ENCODE assay signal across 18 cellular contexts in the genomic region with DNA sequence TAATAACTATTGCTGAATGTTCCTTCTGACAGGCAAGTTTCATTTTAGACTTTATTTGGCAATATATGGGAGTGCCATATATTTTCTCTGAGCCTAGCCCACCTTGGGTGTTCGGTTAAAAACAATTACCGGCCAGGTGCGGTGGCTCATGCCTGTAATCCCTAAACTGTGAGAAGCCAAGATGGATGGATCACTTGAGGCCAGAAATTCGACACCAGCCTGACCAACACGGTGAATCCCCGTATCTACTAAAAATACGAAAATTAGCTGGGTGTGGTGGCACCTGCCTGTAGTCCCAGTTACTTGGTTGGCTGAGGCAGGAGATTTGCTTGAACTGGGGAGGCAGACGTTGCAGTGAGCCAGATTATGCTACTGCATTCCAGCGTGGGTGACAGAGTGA. TPM values are rescaled to one million over a fixed set of nuclear protein-coding genes. Genes with fewer than 3 reads are reported as not detected.
A peak's percentile ranks its signal among the peaks of the same experiment; 100 is the strongest.
DNase-seq lines count a peak whose midpoint lies in the region; ATAC-seq, FAIRE-seq and TF ChIP-seq lines count a peak whose summit lies in the region.
"Had no signal": no experiment of that assay in that cellular context is flagged by ENCODE, and none has a peak within 500 bp of the region (broad histone marks: within the 10 kb centered on the region; RNA-seq: fewer than 3 reads in every experiment).

No MANE protein-coding gene starts in this region.

- H3K14ac ChIP-seq in H9 (ENCODE audit: insufficient read depth, low read length) = no peak overlapping the region
- H3K14ac ChIP-seq in H1 (ENCODE audit: insufficient read length) = no peak overlapping the region

- H2BK12ac ChIP-seq in H9 (ENCODE audit: insufficient read length, low read depth, low read length) (no peak overlapping the region), H1 (ENCODE audit: low read depth, low read length) (no peak overlapping the region; the same call in 1 of the 2 replicates)

- H2BK15ac ChIP-seq in H9 (ENCODE audit: low read depth, low read length) = no peak overlapping the region
- no peak overlapping the region for H2BK15ac ChIP-seq in H1 (ENCODE audit: low read length)

- no peak for ATAC-seq in upper lobe of right lung

- BruUV-seq in Calu3 (replicated peaks; lab: Mats Ljungman, UMichigan) = no TSS peak

- H3K9me3 ChIP-seq in H9 (ENCODE audit: control insufficient read depth, low read depth, low read length) = no peaks in the 10 kb centered on the region
- H3K9me3 ChIP-seq in H1 (ENCODE audit: insufficient read depth in 2 of 2, low read depth in 1 of 2, low read length in 1 of 2) = peaks cover 8 to 15% of the 10 kb centered on the region in 2 experiments; a peak in 3 of 4 replicates
- H3K9me3 ChIP-seq in upper lobe of right lung = no peaks in the 10 kb centered on the region
- H3K9me3 ChIP-seq: BLaER1 treated with 17β-estradiol and CSF1 and Interleukin-3, amounts not matched to agents 10 nM and 100 nM; HAP-1 had no signal

- CTCF ChIA-PET in H1 (lab: Charles Lee; ENCODE audit: partially characterized antibody) = interaction anchor here (0.6 to 1.2 kb wide), 4 partner anchors 9 to 968 kb away, joined by 3 to 5 read pairs (median 4); no protein-coding TSS in a partner anchor
- CTCF ChIA-PET in Calu3 (lab: Charles Lee) = no interaction called here

- H3K27ac Mint-ChIP-seq in H9 (no peak overlapping the region), Calu3 (ENCODE audit: unreplicated experiment) (no peak overlapping the region)
- H3K27ac Mint-ChIP-seq: CD4-positive, CD25-positive, alpha-beta regulatory T cell had no signal

- no peak for TF ChIP-seq RAD21 in H1 (IDR thresholded peaks at IDR 0.05 in 1 of 2, conservative IDR thresholded peaks at IDR 0.05 in 1 of 2; ENCODE audit: low read depth in 2 of 2, low read length in 2 of 2)

- H3K4me3 Mint-ChIP-seq in H9 (no peak overlapping the region), Calu3 (ENCODE audit: low read depth, unreplicated experiment) (no peak overlapping the region)
- H3K4me3 Mint-ChIP-seq: CD4-positive, CD25-positive, alpha-beta regulatory T cell had no signal

- H3K18ac ChIP-seq in H9 (ENCODE audit: insufficient read length, low read depth, low read length) (no peak overlapping the region), H1 (ENCODE audit: extremely low read depth, low read length) (no peak overlapping the region)

- TF ChIP-seq CTCF in H9 (conservative IDR thresholded peaks at IDR 0.05) (no peak), H1 (IDR thresholded peaks at IDR 0.05; ENCODE audit: control extremely low read depth in 1 of 3, insufficient read depth in 1 of 3, low read depth in 1 of 3, low read length in 3 of 3) (no peak), Calu3 (IDR thresholded peaks at IDR 0.05; ENCODE audit: unreplicated experiment) (no peak), upper lobe of right lung (IDR thresholded peaks at IDR 0.05) (no peak)

- H3K4me3 ChIP-seq in H1 (ENCODE audit: extremely low read depth in 1 of 4, insufficient read depth in 2 of 4, low read depth in 3 of 4, low read length in 4 of 4) = no peak overlapping the region
- H3K4me3 ChIP-seq in upper lobe of right lung = no peak overlapping the region
- H3K4me3 ChIP-seq: BLaER1 treated with 17β-estradiol and CSF1 and Interleukin-3, amounts not matched to agents 10 nM and 100 nM; GM23248; HAP-1 had no signal

- H3K79me2 ChIP-seq in H9 (ENCODE audit: insufficient read depth, low read length) (no peaks in the 10 kb centered on the region), H1 (ENCODE audit: control insufficient read depth in 1 of 2, insufficient read depth in 2 of 2, low read length in 2 of 2) (no peaks in the 10 kb centered on the region)

- peaks cover 36% of the 10 kb centered on the region for H3K27me3 Mint-ChIP-seq in H9 (ENCODE audit: low read depth)
- peaks cover 22% of the 10 kb centered on the region for H3K27me3 Mint-ChIP-seq in Calu3 (ENCODE audit: unreplicated experiment)

- H4K91ac ChIP-seq in H9 (ENCODE audit: insufficient read length, low read depth, low read length) (no peak overlapping the region), H1 (replicated peaks; ENCODE audit: insufficient read length, low read length) (no peak overlapping the region)

- H3K4ac ChIP-seq in H9 (ENCODE audit: low read depth, low read length) (no peak overlapping the region), H1 (replicated peaks; ENCODE audit: insufficient read length, low read depth, low read length) (no peak overlapping the region)

- H2AK5ac ChIP-seq in H9 (ENCODE audit: insufficient read length, low read length) (no peak overlapping the region), H1 (ENCODE audit: low read depth, low read length) (no peak overlapping the region)

- no peak for TF ChIP-seq POLR2A in H1 (IDR thresholded peaks at IDR 0.05; ENCODE audit: control extremely low read depth in 1 of 2, low read depth in 2 of 2, low read length in 2 of 2)

- H3T11ph ChIP-seq in H9 (ENCODE audit: low read length) = no peak overlapping the region

- no peaks in the 10 kb centered on the region for H4K20me1 ChIP-seq in H9 (ENCODE audit: control insufficient read depth, insufficient read depth, insufficient read length)
- H4K20me1 ChIP-seq in H1 (replicated peaks in 1 of 2; ENCODE audit: control insufficient read depth in 1 of 2, insufficient read depth in 2 of 2, low read length in 2 of 2) = no peaks in the 10 kb centered on the region
- H4K20me1 ChIP-seq: BLaER1 treated with 17β-estradiol and CSF1 and Interleukin-3, amounts not matched to agents 10 nM and 100 nM had no signal

- H3K23me2 ChIP-seq in H9 (ENCODE audit: insufficient read length, low read depth, low read length, poor library complexity, severe bottlenecking) = no peaks in the 10 kb centered on the region
- no peaks in the 10 kb centered on the region for H3K23me2 ChIP-seq in H1 (ENCODE audit: low read depth, low read length)

- no peak for TF ChIP-seq EP300 in H1 (IDR thresholded peaks at IDR 0.05; ENCODE audit: borderline replicate concordance in 1 of 2, low read depth in 2 of 2, low read length in 2 of 2)

- H4K5ac ChIP-seq in H9 (ENCODE audit: insufficient read length, low read depth, low read length) (no peak overlapping the region), H1 (ENCODE audit: insufficient read length, low read depth, low read length) (no peak overlapping the region)

- H3K9me3 Mint-ChIP-seq in H9 (no peaks in the 10 kb centered on the region), Calu3 (ENCODE audit: low read depth, unreplicated experiment) (no peaks in the 10 kb centered on the region)

- H3K36me3 ChIP-seq in H1 (ENCODE audit: control insufficient read depth in 2 of 4, insufficient read depth in 4 of 4, low read length in 3 of 4) (no peaks in the 10 kb centered on the region), upper lobe of right lung (no peaks in the 10 kb centered on the region)
- H3K36me3 ChIP-seq: BLaER1 treated with 17β-estradiol and CSF1 and Interleukin-3, amounts not matched to agents 10 nM and 100 nM; HAP-1 had no signal

- H3K4me1 ChIP-seq in H9 (ENCODE audit: insufficient read depth, low read length) (no peaks in the 10 kb centered on the region), H1 (replicated peaks in 1 of 4; ENCODE audit: control insufficient read depth in 3 of 4, insufficient read depth in 4 of 4, low read length in 3 of 4) (peaks cover 0 to 4% (median 0%) of the 10 kb centered on the region in 4 experiments; a peak in 1 of 7 replicates), upper lobe of right lung (no peaks in the 10 kb centered on the region)
- H3K4me1 ChIP-seq: HAP-1 had no signal

- H2BK20ac ChIP-seq in H9 (ENCODE audit: low read depth, low read length, poor library complexity, severe bottlenecking) (no peak overlapping the region), H1 (ENCODE audit: low read length) (no peak overlapping the region)

- H4K8ac ChIP-seq in H9 (replicated peaks; ENCODE audit: insufficient read length, low read depth, low read length) = no peak overlapping the region
- H4K8ac ChIP-seq in H1 (ENCODE audit: extremely low read depth, insufficient read depth, low read length) = no peak overlapping the region; the same call in 1 of the 2 replicates

- H3K4me1 Mint-ChIP-seq in H9 (peaks cover 4% of the 10 kb centered on the region in 2 experiments; a peak in 2 of 4 replicates), Calu3 (ENCODE audit: low read depth, unreplicated experiment) (no peaks in the 10 kb centered on the region)

- H3K56ac ChIP-seq in H9 (ENCODE audit: insufficient read length, low read depth, low read length) (no peak overlapping the region), H1 (replicated peaks; ENCODE audit: insufficient read length, low read depth, low read length) (no peak overlapping the region)

- H3K27me3 ChIP-seq in H9 (ENCODE audit: insufficient read depth, low read length) = no peaks in the 10 kb centered on the region
- no peaks in the 10 kb centered on the region for H3K27me3 ChIP-seq in H1 (replicated peaks in 1 of 4; ENCODE audit: control insufficient read depth in 3 of 4, extremely low read depth in 1 of 4, insufficient read depth in 3 of 4, low read length in 3 of 4)
- H3K27me3 ChIP-seq in upper lobe of right lung = no peaks in the 10 kb centered on the region
- H3K27me3 ChIP-seq: BLaER1 treated with 17β-estradiol and CSF1 and Interleukin-3, amounts not matched to agents 10 nM and 100 nM had no signal

- no peak overlapping the region for H3K27ac ChIP-seq in H9 (ENCODE audit: insufficient read length, low read depth, low read length)
- H3K27ac ChIP-seq in H1 (ENCODE audit: low read depth, low read length) = no peak overlapping the region
- H3K27ac ChIP-seq in upper lobe of right lung = no peak overlapping the region
- H3K27ac ChIP-seq: BLaER1 treated with 17β-estradiol and CSF1 and Interleukin-3, amounts not matched to agents 10 nM and 100 nM; GM23248 had no signal

- peak; percentile 45 for FAIRE-seq in H1 (lab: Jason Lieb, UNC)
- FAIRE-seq: D721Med had no signal

- DNase-seq in COLO668 (lab: John Stamatoyannopoulos, UW; ENCODE audit: unreplicated experiment) = peak; percentile 24
- peak; percentile 39 for DNase-seq in H9
- peak; percentile 15 for DNase-seq in NCI-H69 (lab: John Stamatoyannopoulos, UW)
- peak in 1 of 2 experiments; percentile 7 for DNase-seq in H1 (ENCODE audit: low read depth in 1 of 2, low spot score in 2 of 2)
- DNase-seq in Calu3 = no peak
- DNase-seq in COLO829 (ENCODE audit: low spot score) = no peak
- no peak for DNase-seq in upper lobe of right lung
- no peak for DNase-seq in NOMO-1 (lab: John Stamatoyannopoulos, UW; ENCODE audit: unreplicated experiment in 2 of 2)
- DNase-seq: ACHN; CD4-positive, CD25-positive, alpha-beta regulatory T cell; DMS153; DND-41; GF-D8; IMR-90 had no signal

- no CpG with 5 or more reads among the region's 9 CpGs for WGBS in H9 (ENCODE audit: extremely low coverage, insufficient read length, low lambda C conversion rate)
- 58% methylated on average over 9 of the region's 9 CpGs; no CpG with 5 or more reads in 1 of the 2 experiments for WGBS in H1 (ENCODE audit: extremely low coverage in 1 of 2, insufficient coverage in 1 of 2, insufficient read length in 1 of 2, insufficient replicate concordance in 2 of 2, low coverage in 1 of 2, low lambda C conversion rate in 2 of 2, missing lambda C conversion rate in 1 of 2), 2 experiments

- POLR2A ChIA-PET in H1 (lab: Charles Lee; ENCODE audit: partially characterized antibody) = no interaction called here

- H2AFZ ChIP-seq in H9 (ENCODE audit: low read length) = no peak overlapping the region
- H2AFZ ChIP-seq in H1 (ENCODE audit: low read length) = no peak overlapping the region
- H2AFZ ChIP-seq: GM23248 had no signal

- H3K79me1 ChIP-seq in H9 (ENCODE audit: insufficient read depth, low read depth, low read length, poor library complexity, severe bottlenecking) (no peaks in the 10 kb centered on the region), H1 (ENCODE audit: low read depth, low read length) (no peaks in the 10 kb centered on the region)

- no peak overlapping the region for H2BK5ac ChIP-seq in H9 (ENCODE audit: insufficient read length, low read length)
- H2BK5ac ChIP-seq in H1 (ENCODE audit: low read depth, low read length) = no peak overlapping the region

- H3K4me2 ChIP-seq in H9 (ENCODE audit: insufficient read depth, insufficient read length, low read length) (no peak overlapping the region), H1 (ENCODE audit: insufficient read depth in 1 of 2, low read depth in 2 of 2, low read length in 2 of 2) (no peak overlapping the region)
- H3K4me2 ChIP-seq: BLaER1 treated with 17β-estradiol and CSF1 and Interleukin-3, amounts not matched to agents 10 nM and 100 nM had no signal

- H3K23ac ChIP-seq in H9 (ENCODE audit: insufficient read length, low read depth, low read length) (no peak overlapping the region), H1 (ENCODE audit: insufficient read length) (no peak overlapping the region)

- H3K36me3 Mint-ChIP-seq in H9 (ENCODE audit: insufficient read depth in 1 of 3, low read depth in 3 of 3) = no peaks in the 10 kb centered on the region
- no peaks in the 10 kb centered on the region for H3K36me3 Mint-ChIP-seq in Calu3 (ENCODE audit: insufficient read depth, unreplicated experiment)

- no peak overlapping the region for H2BK120ac ChIP-seq in H9 (ENCODE audit: low read depth, low read length, poor library complexity, severe bottlenecking)
- no peak overlapping the region for H2BK120ac ChIP-seq in H1 (replicated peaks; ENCODE audit: low read depth, low read length)

- intact Hi-C loops in Calu3 (cut with micrococcal nuclease; ENCODE audit: unreplicated experiment) (no loop called here), upper lobe of right lung (cut with DNase I) (no loop called here)

- H3K9ac ChIP-seq in H9 (ENCODE audit: extremely low read depth, insufficient read length, low read length) (no peak overlapping the region), H1 (replicated peaks in 1 of 4; ENCODE audit: extremely low read depth in 1 of 4, low read depth in 3 of 4, low read length in 3 of 4) (no peak overlapping the region)
- H3K9ac ChIP-seq: BLaER1 treated with 17β-estradiol and CSF1 and Interleukin-3, amounts not matched to agents 10 nM and 100 nM; GM23248 had no signal

RNA-seq across cellular contexts. Expression of a gene that starts 47.9 kb away (rescaled TPM):
- not detected in 2 replicates for total RNA-seq in H9 (2021)
- total RNA-seq in H1 (2021; fragmentation: NEBNext Ultra II Directional; extraction: Animal tissue kit (Norgen Biotek cat#: 25700)) = 0.11 and 0.17 TPM in 2 replicates
- 0.06 and 0.09 TPM in 2 replicates for polyA plus RNA-seq in H1 (2011; rRNA removed)
- polyA plus RNA-seq in H1 (2011; cell fraction: cytosol; rRNA removed) = 0.08 TPM
- polyA plus RNA-seq in H1 (2011; cell fraction: nucleus; rRNA removed) = 0.03 TPM
- polyA plus RNA-seq in H1 (2012, experiment 1 of 2) = 0.05 to 0.10 TPM (median 0.08 TPM) in 4 replicates
- not detected for polyA plus RNA-seq in H1 (2012, experiment 2 of 2)
- polyA plus RNA-seq in H1 (2013, experiment 1 of 2) = 0.12 TPM
- 0.13 TPM for polyA plus RNA-seq in H1 (2013, experiment 2 of 2)
- 0.03 and 0.32 TPM in 2 replicates for polyA minus RNA-seq in H1 (2011; rRNA and poly(A)+ RNA removed)
- polyA minus RNA-seq in H1 (2011; cell fraction: cytosol; rRNA and poly(A)+ RNA removed) = 0.37 TPM
- 0.30 TPM for polyA minus RNA-seq in H1 (2011; cell fraction: nucleus; rRNA and poly(A)+ RNA removed)
- total RNA-seq in Calu3 (2022) = 4.9 and 7.5 TPM in 2 replicates
- total RNA-seq in upper lobe of right lung = 8.5 TPM
- total RNA-seq: CD4-positive, CD25-positive, alpha-beta regulatory T cell had no signal
- polyA plus RNA-seq: CD4-positive, CD25-positive, alpha-beta regulatory T cell; GM23248 had no signal

Comparison
In these comparisons a context has a peak if more than half of its experiments do, and no peak if none do; other contexts are left out.
1. DNase-seq: peak in COLO668 (single experiment), H9 (single experiment) and NCI-H69 (single experiment); none in Calu3 (single experiment), COLO829 (single experiment), upper lobe of right lung (single experiment) and NOMO-1 (0 of 2).